ENCODE assay signal across 23 cellular contexts in the genomic region with DNA sequence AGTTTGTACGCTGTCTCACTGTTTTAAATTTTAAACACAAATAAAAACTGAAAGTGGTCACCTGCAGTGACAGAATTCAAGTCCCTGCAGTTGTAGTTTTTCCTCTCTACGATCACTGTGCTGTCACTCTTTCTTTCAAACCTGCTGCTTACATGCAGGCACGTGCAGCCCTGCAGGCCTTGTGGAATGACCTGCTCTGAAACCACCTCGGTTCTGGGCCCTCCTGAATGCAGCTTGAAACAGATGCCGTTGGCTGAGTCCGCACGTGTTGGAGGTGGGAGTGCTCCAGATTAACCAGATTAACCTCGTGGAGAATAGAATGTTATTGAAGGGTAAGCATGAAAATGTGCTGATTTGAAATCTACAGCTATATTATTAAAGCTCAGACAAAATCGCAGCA.
"Had no signal": no experiment of that assay in that cellular context is flagged by ENCODE, and none has a peak within 500 bp of the region (broad histone marks: within the 10 kb centered on the region; RNA-seq: fewer than 3 reads in every experiment).

No MANE protein-coding gene starts in this region.

- H3K9me3 ChIP-seq: SJCRH30 had no signal

- H3K4me3 ChIP-seq: SJCRH30 had no signal

- H3K36me3 ChIP-seq: SJCRH30 had no signal

- H3K27ac ChIP-seq: RWPE1, SJCRH30 had no signal

- H3K27me3 ChIP-seq: SJCRH30 had no signal

- ATAC-seq: Panc1, PC-3, SK-N-SH treated with all-trans-retinoic acid at 6 μM for 48 hours had no signal

- DNase-seq: IMR-90; Kasumi-1; KG1; MV-4-11; NCI-H1048; NCI-H1105; NCI-H1417; NCI-H1436 treated with DMSO at 0.1 percent for 48 hours; NCI-H1694; NCI-H187 treated with DMSO at 0.1 percent for 48 hours; NCI-H2029 treated with DMSO at 0.1 percent for 48 hours; NCI-H2171 treated with DMSO at 0.1 percent for 48 hours; NCI-H345; NCI-H446 treated with DMSO at 0.1 percent for 48 hours; NCI-H510A treated with DMSO at 0.1 percent for 48 hours; NCI-H526; NK-92 treated with Interleukin-12 subunit alpha and Interleukin-12 subunit beta, amount 100 ng/mL, for 24 hours; PC-3; SHP77 treated with DMSO at 0.1 percent for 48 hours; SJCRH30 had no signal
